32 cellular contexts compared by ENCODE assay signal in genomic region chr10:33963656-33964175, GRCh38.
"Had no signal": no experiment of that assay in that cellular context is flagged by ENCODE, and none has a peak within 500 bp of the region (broad histone marks: within the 10 kb centered on the region; RNA-seq: fewer than 3 reads in every experiment).

No MANE protein-coding gene starts in this region.

- H3K4me3 ChIP-seq: gastroesophageal sphincter, hepatocyte, ovary, sigmoid colon, smooth muscle cell, uterus had no signal

- ATAC-seq: activated CD8-positive, alpha-beta memory T cell treated with anti-CD3 and anti-CD28 coated beads, Interleukin-2, amount 10 ng/mL, durations not matched to agents 7 days and 5 days; activated CD8-positive, alpha-beta T cell treated with anti-CD3 and anti-CD28 coated beads, Interleukin-2, amount 10 ng/mL, durations not matched to agents 7 days and 5 days; activated naive CD8-positive, alpha-beta T cell treated with anti-CD3 and anti-CD28 coated beads, Interleukin-2, amount 50 U/mL, for 24 hours; esophagus mucosa; gastroesophageal sphincter; left cardiac atrium; left ventricle myocardium superior; stimulated activated memory B cell treated with anti-CD40 and anti-IgM and Interleukin-4, amounts not matched to agents 10 μg/mL and 1 μg/mL and 100 μg/mL, for 72 hours; stimulated activated naive CD8-positive, alpha-beta T cell treated with anti-CD3 and anti-CD28 coated beads, Interleukin-15, amount 100 ng/mL, for 72 hours had no signal

- H3K36me3 ChIP-seq: gastroesophageal sphincter, neutrophil, ovary, sigmoid colon, uterus had no signal

- H3K4me1 ChIP-seq: gastroesophageal sphincter, sigmoid colon, uterus had no signal

- H3K79me2 ChIP-seq: hepatocyte had no signal

- H3K4me1 Mint-ChIP-seq: activated B cell treated with CpG ODN at 0.5 μM for 24 hours; activated CD8-positive, alpha-beta memory T cell treated with anti-CD3 and anti-CD28 coated beads, Interleukin-2, amount 10 ng/mL, durations not matched to agents 7 days and 5 days; activated naive CD4-positive, alpha-beta T cell treated with anti-CD3 and anti-CD28 coated beads, Interleukin-2, amount 50 U/mL, for 24 hours; activated naive CD8-positive, alpha-beta T cell treated with anti-CD3 and anti-CD28 coated beads, Interleukin-2, amount 50 U/mL, for 24 hours; central memory CD8-positive, alpha-beta T cell; endodermal cell; nephron; stimulated activated memory B cell treated with anti-CD40 and anti-IgM and Interleukin-4, amounts not matched to agents 10 μg/mL and 1 μg/mL and 100 μg/mL, for 72 hours; stimulated activated naive CD8-positive, alpha-beta T cell treated with anti-CD3 and anti-CD28 coated beads, Interleukin-15, amount 100 ng/mL, for 72 hours had no signal

- H3K36me3 Mint-ChIP-seq: activated CD8-positive, alpha-beta memory T cell treated with anti-CD3 and anti-CD28 coated beads, Interleukin-2, amount 10 ng/mL, durations not matched to agents 7 days and 5 days; activated naive CD4-positive, alpha-beta T cell treated with anti-CD3 and anti-CD28 coated beads, Interleukin-2, amount 50 U/mL, for 24 hours; stimulated activated memory B cell treated with anti-CD40 and anti-IgM and Interleukin-4, amounts not matched to agents 10 μg/mL and 1 μg/mL and 100 μg/mL, for 72 hours; type B pancreatic cell had no signal

- H3K4me2 ChIP-seq: hepatocyte, smooth muscle cell had no signal

- DNase-seq: activated B cell treated with CpG ODN at 0.5 μM for 24 hours; activated CD4-positive, alpha-beta T cell treated with anti-CD3 and anti-CD28 coated beads, Interleukin-2, amount 50 U/mL, for 1 hour; activated CD8-positive, alpha-beta memory T cell treated with anti-CD3 and anti-CD28 coated beads, Interleukin-2, amount 10 ng/mL, durations not matched to agents 7 days and 5 days; activated CD8-positive, alpha-beta T cell treated with anti-CD3 and anti-CD28 coated beads, Interleukin-2, amount 10 ng/mL, durations not matched to agents 7 days and 5 days; activated naive CD8-positive, alpha-beta T cell treated with anti-CD3 and anti-CD28 coated beads, Interleukin-2, amount 50 U/mL, for 24 hours; activated T-cell treated with anti-CD3 and anti-CD28 coated beads, Interleukin-2, amount 50 U/mL, for 48 hours; endodermal cell; left cardiac atrium; left ventricle myocardium superior; mammary epithelial cell; ovary; retina; sigmoid colon; stimulated activated CD4-positive, alpha-beta T cell treated with anti-CD3 and anti-CD28 coated beads, Interleukin-1b, Interleukin-23, amount 100 ng/mL, for 48 hours; stimulated activated CD4-positive, alpha-beta T cell treated with anti-CD3 and anti-CD28 coated beads, Interleukin-4, amount 100 ng/mL, for 4 hours; stimulated activated CD8-positive, alpha-beta memory T cell treated with anti-CD3 and anti-CD28 coated beads, Interleukin-4, amount 100 ng/mL, for 48 hours; stimulated activated naive CD8-positive, alpha-beta T cell treated with anti-CD3 and anti-CD28 coated beads, Interleukin-15, amount 100 ng/mL, for 72 hours; substantia nigra; uterus had no signal

- H3K4me3 Mint-ChIP-seq: activated B cell treated with CpG ODN at 0.5 μM for 24 hours; activated CD8-positive, alpha-beta memory T cell treated with anti-CD3 and anti-CD28 coated beads, Interleukin-2, amount 10 ng/mL, durations not matched to agents 7 days and 5 days; activated CD8-positive, alpha-beta T cell treated with anti-CD3 and anti-CD28 coated beads, Interleukin-2, amount 10 ng/mL, durations not matched to agents 7 days and 5 days; activated naive CD4-positive, alpha-beta T cell treated with anti-CD3 and anti-CD28 coated beads, Interleukin-2, amount 50 U/mL, for 24 hours; activated naive CD8-positive, alpha-beta T cell treated with anti-CD3 and anti-CD28 coated beads, Interleukin-2, amount 50 U/mL, for 24 hours; central memory CD8-positive, alpha-beta T cell; dendritic cell treated with granulocyte-macrophage colony-stimulating factor and Interleukin-4, amounts not matched to agents 40 ng/mL and 50 ng/mL, for 4 days; endodermal cell; nephron; stimulated activated memory B cell treated with anti-CD40 and anti-IgM and Interleukin-4, amounts not matched to agents 10 μg/mL and 1 μg/mL and 100 μg/mL, for 72 hours; stimulated activated naive CD8-positive, alpha-beta T cell treated with anti-CD3 and anti-CD28 coated beads, Interleukin-15, amount 100 ng/mL, for 72 hours; type B pancreatic cell had no signal

- H3K27ac ChIP-seq: gastroesophageal sphincter, hepatocyte, neutrophil, ovary, sigmoid colon, uterus had no signal

- H3K27me3 Mint-ChIP-seq: activated B cell treated with CpG ODN at 0.5 μM for 24 hours; activated CD8-positive, alpha-beta memory T cell treated with anti-CD3 and anti-CD28 coated beads, Interleukin-2, amount 10 ng/mL, durations not matched to agents 7 days and 5 days; central memory CD8-positive, alpha-beta T cell; progenitor cell of endocrine pancreas; stimulated activated memory B cell treated with anti-CD40 and anti-IgM and Interleukin-4, amounts not matched to agents 10 μg/mL and 1 μg/mL and 100 μg/mL, for 72 hours; stimulated activated naive CD8-positive, alpha-beta T cell treated with anti-CD3 and anti-CD28 coated beads, Interleukin-15, amount 100 ng/mL, for 72 hours; type B pancreatic cell had no signal

- H3K27me3 ChIP-seq: gastroesophageal sphincter, hepatocyte, neutrophil, ovary, sigmoid colon, uterus had no signal

- H3K9me3 ChIP-seq: neutrophil, ovary, sigmoid colon, uterus had no signal

- H2AFZ ChIP-seq: hepatocyte had no signal

- H3K9me3 Mint-ChIP-seq: activated naive CD4-positive, alpha-beta T cell treated with anti-CD3 and anti-CD28 coated beads, Interleukin-2, amount 50 U/mL, for 24 hours; activated T-helper 2 cell treated with anti-CD3 and anti-CD28 coated beads, Interferon-gamma antibody, Interleukin-2, Interleukin-4, amounts not matched to agents 10 μg/mL and 5 μg/mL and 100 μg/mL, durations not matched to agents 14 hours and 24 hours and 36 hours; endodermal cell; nephron had no signal

- H3K27ac Mint-ChIP-seq: activated B cell treated with CpG ODN at 0.5 μM for 24 hours; activated CD8-positive, alpha-beta memory T cell treated with anti-CD3 and anti-CD28 coated beads, Interleukin-2, amount 10 ng/mL, durations not matched to agents 7 days and 5 days; activated CD8-positive, alpha-beta T cell treated with anti-CD3 and anti-CD28 coated beads, Interleukin-2, amount 10 ng/mL, durations not matched to agents 7 days and 5 days; activated naive CD4-positive, alpha-beta T cell treated with anti-CD3 and anti-CD28 coated beads, Interleukin-2, amount 50 U/mL, for 24 hours; activated naive CD8-positive, alpha-beta T cell treated with anti-CD3 and anti-CD28 coated beads, Interleukin-2, amount 50 U/mL, for 24 hours; activated T-helper 2 cell treated with anti-CD3 and anti-CD28 coated beads, Interferon-gamma antibody, Interleukin-2, Interleukin-4, amounts not matched to agents 10 μg/mL and 5 μg/mL and 100 μg/mL, durations not matched to agents 14 hours and 24 hours and 36 hours; dendritic cell treated with granulocyte-macrophage colony-stimulating factor and Interleukin-4, amounts not matched to agents 40 ng/mL and 50 ng/mL, for 4 days; endodermal cell; nephron; progenitor cell of endocrine pancreas; stimulated activated memory B cell treated with anti-CD40 and anti-IgM and Interleukin-4, amounts not matched to agents 10 μg/mL and 1 μg/mL and 100 μg/mL, for 72 hours; stimulated activated naive CD8-positive, alpha-beta T cell treated with anti-CD3 and anti-CD28 coated beads, Interleukin-15, amount 100 ng/mL, for 72 hours; type B pancreatic cell had no signal
